30 cellular contexts compared by ENCODE assay signal in genomic region chr10:71433116-71433982, GRCh38. TPM values are rescaled to one million over a fixed set of nuclear protein-coding genes. Genes with fewer than 3 reads are reported as not detected.
DNase-seq lines count a peak whose midpoint lies in the region; ATAC-seq and TF ChIP-seq lines count a peak whose summit lies in the region.
"Had no signal": no experiment of that assay in that cellular context is flagged by ENCODE, and none has a peak within 500 bp of the region (broad histone marks: within the 10 kb centered on the region; RNA-seq: fewer than 3 reads in every experiment).

No MANE protein-coding gene starts in this region.

- no peak overlapping the region for H3K4ac ChIP-seq in neuronal stem cell (ENCODE audit: low read length)

- DNase-seq in natural killer cell = peak; percentile 8
- no peak for DNase-seq in natural killer cell treated with Interleukin-12 subunit alpha and Interleukin-12 subunit beta and Interleukin-15 and Interleukin-18, amount 100 ng/mL, for 72 hours (ENCODE audit: low spot score)
- peak; percentile 54 for DNase-seq in coronary artery (ENCODE audit: low spot score)
- DNase-seq in neuronal stem cell (ENCODE audit: low spot score) = no peak
- no peak for DNase-seq in kidney glomerular epithelial cell (lab: John Stamatoyannopoulos, UW)
- no peak for DNase-seq in PC-3
- DNase-seq: activated CD4-positive, alpha-beta T cell treated with anti-CD3 and anti-CD28 coated beads for 36 hours; activated naive CD4-positive, alpha-beta T cell treated with anti-CD3 and anti-CD28 coated beads for 36 hours; amniotic stem cell; CD8-positive, alpha-beta T cell; cortex of kidney; foreskin keratinocyte; left cardiac atrium; mammary epithelial cell; NCI-H1417 treated with DMSO at 0.1 percent for 48 hours; NCI-H2081 treated with DMSO at 0.1 percent for 48 hours; psoas muscle; Right ventricle myocardium superior; stimulated activated naive CD8-positive, alpha-beta T cell treated with anti-CD3 and anti-CD28 coated beads, Interleukin-15, Interleukin-2, amounts not matched to agents 100 U/mL and 50 U/mL, for 24 hours had no signal

- peak overlapping the region; percentile 8 for H2AK5ac ChIP-seq in neuronal stem cell (ENCODE audit: low read depth, low read length)

- peak overlapping the region in 1 of 2 donors; percentile 71 for H3K27ac Mint-ChIP-seq in natural killer cell
- no peak overlapping the region for H3K27ac Mint-ChIP-seq in natural killer cell treated with Interleukin-12 subunit alpha and Interleukin-12 subunit beta and Interleukin-15 and Interleukin-18, amount 100 ng/mL, for 72 hours
- H3K27ac Mint-ChIP-seq: activated CD4-positive, alpha-beta T cell treated with anti-CD3 and anti-CD28 coated beads for 36 hours; activated naive CD4-positive, alpha-beta T cell treated with anti-CD3 and anti-CD28 coated beads for 36 hours; B cell; CD8-positive, alpha-beta T cell; T-helper 2 cell treated with Interferon-gamma antibody and Interleukin-4, amounts not matched to agents 5 μg/mL and 100 μg/mL, for 36 hours had no signal

- CTCF ChIA-PET in PC-3 (lab: Charles Lee) = interaction anchor here (0.6 kb wide), 1 partner anchor 296 kb away, joined by 4 read pairs; no protein-coding TSS in a partner anchor

- no peak overlapping the region for H3K23ac ChIP-seq in neuronal stem cell (ENCODE audit: low read depth, low read length, poor library complexity)

- H3K27me3 ChIP-seq in neuronal stem cell (ENCODE audit: control insufficient read depth in 3 of 3, insufficient read depth in 3 of 3, low read depth in 1 of 3, low read length in 3 of 3) = no peaks in the 10 kb centered on the region
- H3K27me3 ChIP-seq in PC-3 (ENCODE audit: low read length) = no peaks in the 10 kb centered on the region
- H3K27me3 ChIP-seq: breast epithelium, esophagus muscularis mucosa, heart left ventricle, neutrophil, vagina had no signal

- ATAC-seq in natural killer cell (no peak), PC-3 (no peak), GM18873 (IDR thresholded peaks at IDR 0.05; ENCODE audit: low FRiP score, unreplicated experiment) (no peak), GM21619 (IDR thresholded peaks at IDR 0.05; ENCODE audit: unreplicated experiment) (no peak)
- ATAC-seq in natural killer cell treated with Interleukin-12 subunit alpha and Interleukin-12 subunit beta and Interleukin-15 and Interleukin-18, amount 100 ng/mL, for 72 hours = no peak
- ATAC-seq: heart left ventricle, left cardiac atrium, psoas muscle had no signal

- H3K4me1 ChIP-seq in neuronal stem cell (ENCODE audit: control insufficient read depth in 2 of 2, insufficient read depth in 1 of 2, low read depth in 1 of 2, low read length in 2 of 2) = peaks cover 4% of the 10 kb centered on the region in 2 donors
- H3K4me1 ChIP-seq in PC-3 (ENCODE audit: insufficient read depth, low read length) = no peaks in the 10 kb centered on the region
- H3K4me1 ChIP-seq: breast epithelium, foreskin keratinocyte, psoas muscle had no signal

- H4K20me1 ChIP-seq in PC-3 (ENCODE audit: low read length) = no peaks in the 10 kb centered on the region

- no peak overlapping the region for H2BK5ac ChIP-seq in neuronal stem cell (ENCODE audit: low read length)

- H2AFZ ChIP-seq in neuronal stem cell (ENCODE audit: low read length) (no peak overlapping the region), PC-3 (ENCODE audit: low read length) (no peak overlapping the region)

- H3F3A ChIP-seq in PC-3 (ENCODE audit: low read length, unreplicated experiment) = no peaks in the 10 kb centered on the region

- TF ChIP-seq CTCF in natural killer cell (IDR thresholded peaks at IDR 0.05) (no peak), coronary artery (IDR thresholded peaks at IDR 0.05) (no peak), PC-3 (conservative IDR thresholded peaks at IDR 0.05; ENCODE audit: low read depth, low read length) (no peak)

- intact Hi-C loops in natural killer cell (cut with micrococcal nuclease) (no loop called here), PC-3 (cut with micrococcal nuclease) (no loop called here)

- H3K4me2 ChIP-seq in neuronal stem cell (ENCODE audit: insufficient read depth, low read length, poor library complexity, severe bottlenecking) (no peak overlapping the region), PC-3 (ENCODE audit: low read length) (no peak overlapping the region)

- WGBS in neuronal stem cell (ENCODE audit: extremely low coverage in 2 of 2, insufficient read length in 2 of 2, insufficient replicate concordance in 1 of 2), 2 donors = no CpG with 5 or more reads among the region's 9 CpGs

- no peak overlapping the region for H3K14ac ChIP-seq in neuronal stem cell (ENCODE audit: low read length)

- no peaks in the 10 kb centered on the region for H3K36me3 Mint-ChIP-seq in natural killer cell
- H3K36me3 Mint-ChIP-seq in natural killer cell treated with Interleukin-12 subunit alpha and Interleukin-12 subunit beta and Interleukin-15 and Interleukin-18, amount 100 ng/mL, for 72 hours = no peaks in the 10 kb centered on the region
- H3K36me3 Mint-ChIP-seq: CD8-positive, alpha-beta T cell had no signal

- no peak overlapping the region for H3K18ac ChIP-seq in neuronal stem cell (ENCODE audit: low read length)

- H2BK12ac ChIP-seq in neuronal stem cell (ENCODE audit: low read length) = no peak overlapping the region

- no peaks in the 10 kb centered on the region for H3K79me1 ChIP-seq in neuronal stem cell (ENCODE audit: low read depth, low read length)

- H3K9me2 ChIP-seq in PC-3 (replicated peaks; ENCODE audit: low read length) = no peaks in the 10 kb centered on the region

- no TSS peak for BruUV-seq in PC-3 (replicated peaks; lab: Mats Ljungman, UMichigan)

- H3K27me3 Mint-ChIP-seq in natural killer cell (ENCODE audit: low read depth in 2 of 2) = peaks cover 11% of the 10 kb centered on the region in 2 donors
- peaks cover 0 to 16% of the 10 kb centered on the region in 2 donors for H3K27me3 Mint-ChIP-seq in natural killer cell treated with Interleukin-12 subunit alpha and Interleukin-12 subunit beta and Interleukin-15 and Interleukin-18, amount 100 ng/mL, for 72 hours

- no peaks in the 10 kb centered on the region for H3K9me3 Mint-ChIP-seq in natural killer cell
- H3K9me3 Mint-ChIP-seq in natural killer cell treated with Interleukin-12 subunit alpha and Interleukin-12 subunit beta and Interleukin-15 and Interleukin-18, amount 100 ng/mL, for 72 hours = no peaks in the 10 kb centered on the region
- H3K9me3 Mint-ChIP-seq: activated naive CD4-positive, alpha-beta T cell treated with anti-CD3 and anti-CD28 coated beads for 36 hours; CD8-positive, alpha-beta T cell; T-helper 2 cell treated with Interferon-gamma antibody and Interleukin-4, amounts not matched to agents 5 μg/mL and 100 μg/mL, for 36 hours had no signal

- H3K9ac ChIP-seq in neuronal stem cell (ENCODE audit: low read depth, low read length, poor library complexity) = no peak overlapping the region
- no peak overlapping the region for H3K9ac ChIP-seq in PC-3 (ENCODE audit: low read length)

- H4K91ac ChIP-seq in neuronal stem cell (ENCODE audit: low read depth, low read length, poor library complexity) = peak overlapping the region; percentile 25

- H4K8ac ChIP-seq in neuronal stem cell (ENCODE audit: low read depth, low read length) = no peak overlapping the region

- no peak overlapping the region for H2BK120ac ChIP-seq in neuronal stem cell (ENCODE audit: low read depth, low read length)

- H3K79me2 ChIP-seq in PC-3 (ENCODE audit: low read length) = no peaks in the 10 kb centered on the region

- H3K4me3 ChIP-seq in coronary artery = no peak overlapping the region
- H3K4me3 ChIP-seq in neuronal stem cell (ENCODE audit: low read length in 2 of 2) = no peak overlapping the region
- no peak overlapping the region for H3K4me3 ChIP-seq in PC-3 (ENCODE audit: low read length)
- H3K4me3 ChIP-seq: breast epithelium, esophagus muscularis mucosa, heart left ventricle, psoas muscle, thoracic aorta, vagina had no signal

- H3K27ac ChIP-seq in coronary artery = no peak overlapping the region
- no peak overlapping the region for H3K27ac ChIP-seq in neuronal stem cell (replicated peaks; ENCODE audit: low read length)
- no peak overlapping the region for H3K27ac ChIP-seq in PC-3 (ENCODE audit: low read length)
- H3K27ac ChIP-seq: breast epithelium, esophagus muscularis mucosa, foreskin keratinocyte, heart left ventricle, HL-60, neutrophil, psoas muscle, thoracic aorta, vagina had no signal

- H3K9me3 ChIP-seq in neuronal stem cell (replicated peaks in 1 of 2; ENCODE audit: control insufficient read depth in 2 of 2, insufficient read depth in 1 of 2, low read depth in 1 of 2, low read length in 2 of 2) (no peaks in the 10 kb centered on the region), PC-3 (ENCODE audit: low read length) (no peaks in the 10 kb centered on the region)
- H3K9me3 ChIP-seq: breast epithelium, esophagus muscularis mucosa, heart left ventricle, neutrophil, psoas muscle, thoracic aorta, vagina had no signal

- no peak overlapping the region for H2BK15ac ChIP-seq in neuronal stem cell (ENCODE audit: low read length)

- POLR2A ChIA-PET in PC-3 (lab: Charles Lee; ENCODE audit: unreplicated experiment) = no interaction called here

- peaks cover 17 to 23% of the 10 kb centered on the region in 2 donors for H3K4me1 Mint-ChIP-seq in natural killer cell
- H3K4me1 Mint-ChIP-seq in natural killer cell treated with Interleukin-12 subunit alpha and Interleukin-12 subunit beta and Interleukin-15 and Interleukin-18, amount 100 ng/mL, for 72 hours (ENCODE audit: low read depth in 2 of 2) = peaks cover 22 to 23% of the 10 kb centered on the region in 2 donors
- H3K4me1 Mint-ChIP-seq: activated CD4-positive, alpha-beta T cell treated with anti-CD3 and anti-CD28 coated beads for 36 hours; B cell had no signal

- H3K36me3 ChIP-seq in neuronal stem cell (replicated peaks in 1 of 2; ENCODE audit: control insufficient read depth in 2 of 2, insufficient read depth in 2 of 2, low read length in 2 of 2) = no peaks in the 10 kb centered on the region
- no peaks in the 10 kb centered on the region for H3K36me3 ChIP-seq in PC-3 (ENCODE audit: low read depth, low read length)
- H3K36me3 ChIP-seq: breast epithelium, esophagus muscularis mucosa, heart left ventricle, neutrophil, thoracic aorta, vagina had no signal

- no peak overlapping the region for H3K4me3 Mint-ChIP-seq in natural killer cell
- no peak overlapping the region for H3K4me3 Mint-ChIP-seq in natural killer cell treated with Interleukin-12 subunit alpha and Interleukin-12 subunit beta and Interleukin-15 and Interleukin-18, amount 100 ng/mL, for 72 hours
- H3K4me3 Mint-ChIP-seq: activated CD4-positive, alpha-beta T cell treated with anti-CD3 and anti-CD28 coated beads for 36 hours; activated naive CD4-positive, alpha-beta T cell treated with anti-CD3 and anti-CD28 coated beads for 36 hours; B cell; CD8-positive, alpha-beta T cell; T-helper 2 cell treated with Interferon-gamma antibody and Interleukin-4, amounts not matched to agents 5 μg/mL and 100 μg/mL, for 36 hours had no signal

RNA-seq across cellular contexts. Expression of gene CDH23, which starts 36.6 kb away (rescaled TPM):
- total RNA-seq in natural killer cell = 1 to 10 TPM; 1.2 to 6.0 (median 4.3) TPM
- total RNA-seq in natural killer cell treated with Interleukin-12 subunit alpha and Interleukin-12 subunit beta and Interleukin-15 and Interleukin-18, amount 100 ng/mL, for 72 hours = under 1 TPM in 1 of 2 donors, not detected in 1; 0.06 TPM
- 1.6 TPM for polyA plus RNA-seq in neuronal stem cell (2013, experiment 1 of 2)
- polyA plus RNA-seq in neuronal stem cell (2013, experiment 2 of 2) = 1.8 TPM
- not detected in 2 replicates for total RNA-seq in PC-3 (2014; rRNA removed)
- polyA plus RNA-seq: foreskin keratinocyte had no signal

Comparison
In these comparisons a context has a peak if more than half of its experiments do, and no peak if none do; other contexts are left out.
1. DNase-seq: peak in natural killer cell (single experiment) and coronary artery (single experiment); none in natural killer cell treated with Interleukin-12 subunit alpha and Interleukin-12 subunit beta and Interleukin-15 and Interleukin-18, amount 100 ng/mL, for 72 hours (single experiment), neuronal stem cell (single experiment), kidney glomerular epithelial cell (single experiment) and PC-3 (single experiment).